ENCODE assay signal across 8 cellular contexts in the genomic region with DNA sequence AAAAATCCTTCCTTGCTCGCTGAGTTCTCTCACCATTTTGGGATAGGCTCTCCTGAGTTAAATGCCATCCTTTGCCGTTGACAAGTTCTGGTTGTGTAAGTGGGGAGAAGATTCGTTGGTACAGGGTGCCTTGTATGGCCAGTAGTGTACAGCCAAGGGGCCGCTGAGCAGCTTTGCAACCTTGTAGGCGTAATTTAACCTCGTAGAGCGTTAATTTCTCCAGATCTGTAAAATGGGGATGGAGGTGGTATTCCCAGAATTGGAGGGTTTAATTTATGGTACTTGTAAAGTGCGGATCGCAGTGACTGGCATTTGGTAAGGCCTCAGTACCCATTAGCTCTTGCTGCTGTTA. TPM values are rescaled to one million over a fixed set of nuclear protein-coding genes. Genes with fewer than 3 reads are reported as not detected.
DNase-seq lines count a peak whose midpoint lies in the region; ATAC-seq and TF ChIP-seq lines count a peak whose summit lies in the region.

No MANE protein-coding gene starts in this region.

- H3K36me3 Mint-ChIP-seq in CD14-positive monocyte = peaks cover 14 to 17% of the 10 kb centered on the region in 2 donors
- H3K36me3 Mint-ChIP-seq in central memory CD8-positive, alpha-beta T cell (ENCODE audit: insufficient read depth) = peaks cover 26% of the 10 kb centered on the region
- H3K36me3 Mint-ChIP-seq in nephron (ENCODE audit: low read depth) = no peaks in the 10 kb centered on the region

- H3K27ac ChIP-seq in HUES6 (ENCODE audit: low read depth, low read length) = no peak overlapping the region

- H3K27ac Mint-ChIP-seq in CD14-positive monocyte = peak overlapping the region; percentile 91 to 97 (median 96)
- H3K27ac Mint-ChIP-seq in central memory CD8-positive, alpha-beta T cell (ENCODE audit: low read depth) = peak overlapping the region; percentile 91
- H3K27ac Mint-ChIP-seq in nephron = no peak overlapping the region

- H3K27me3 Mint-ChIP-seq in CD14-positive monocyte (ENCODE audit: low read depth in 3 of 3) = peaks cover 0 to 2% (median 2%) of the 10 kb centered on the region in 3 donors
- no peaks in the 10 kb centered on the region for H3K27me3 Mint-ChIP-seq in central memory CD8-positive, alpha-beta T cell
- H3K27me3 Mint-ChIP-seq in nephron (ENCODE audit: low read depth) = peaks cover 73% of the 10 kb centered on the region

- H3K27me3 ChIP-seq in HUES6 (ENCODE audit: control insufficient read depth, insufficient read depth, low read length) = peaks cover 57% of the 10 kb centered on the region

- H3K9me3 ChIP-seq in HUES6 (ENCODE audit: control insufficient read depth, insufficient read depth, low read depth, low read length) = no peaks in the 10 kb centered on the region

- no peak for TF ChIP-seq CTCF in CD14-positive monocyte (IDR thresholded peaks at IDR 0.05)
- no peak for TF ChIP-seq CTCF in nephron (IDR thresholded peaks at IDR 0.05; ENCODE audit: unreplicated experiment in 3 of 3)

- no peak for DNase-seq in CD14-positive monocyte (ENCODE audit: low spot score)
- DNase-seq in central memory CD8-positive, alpha-beta T cell (ENCODE audit: low spot score in 2 of 2) = no peak
- no peak for DNase-seq in effector CD8-positive, alpha-beta T cell (lab: John Stamatoyannopoulos, UW)

- intact Hi-C loops in CD14-positive monocyte (cut with micrococcal nuclease) = loop anchor here in 1 of 2 donors (5.0 kb wide), 1 partner anchor 45 kb away; a partner anchor contains a TSS

- H3K9me3 Mint-ChIP-seq in CD14-positive monocyte (peaks cover 0 to 2% (median 0%) of the 10 kb centered on the region in 7 donors), nephron (no peaks in the 10 kb centered on the region)
- no peaks in the 10 kb centered on the region for H3K9me3 Mint-ChIP-seq in central memory CD8-positive, alpha-beta T cell

- H3K4me3 Mint-ChIP-seq in CD14-positive monocyte = peak overlapping the region; percentile 77 to 87
- H3K4me3 Mint-ChIP-seq in central memory CD8-positive, alpha-beta T cell = peak overlapping the region; percentile 99
- peak overlapping the region; percentile 79 to 81 (median 81) for H3K4me3 Mint-ChIP-seq in nephron

- peaks cover 66% of the 10 kb centered on the region for H3K4me1 Mint-ChIP-seq in CD14-positive monocyte
- H3K4me1 Mint-ChIP-seq in central memory CD8-positive, alpha-beta T cell = peaks cover 63% of the 10 kb centered on the region
- H3K4me1 Mint-ChIP-seq in nephron = peaks cover 11% of the 10 kb centered on the region

- H3K9ac ChIP-seq in HUES6 (ENCODE audit: low read length) = peak overlapping the region; percentile 77

- H3K4me1 ChIP-seq in HUES6 (ENCODE audit: control insufficient read depth, insufficient read depth, low read length) = peaks cover 54% of the 10 kb centered on the region

- H3K4me3 ChIP-seq in HUES6 (ENCODE audit: low read depth, low read length) = peak overlapping the region; percentile 70

- H3K36me3 ChIP-seq in HUES6 (ENCODE audit: control insufficient read depth, insufficient read depth, low read length) = no peaks in the 10 kb centered on the region

- ATAC-seq in central memory CD8-positive, alpha-beta T cell (replicated peaks; ENCODE audit: extremely low read depth, poor library complexity, severe bottlenecking) = no peak
- ATAC-seq in GM19023 (IDR thresholded peaks at IDR 0.05; ENCODE audit: unreplicated experiment) (no peak), HG03280 (IDR thresholded peaks at IDR 0.05; ENCODE audit: unreplicated experiment) (no peak), GM18498 (IDR thresholded peaks at IDR 0.05; ENCODE audit: unreplicated experiment) (no peak)

RNA-seq across cellular contexts. Expression of a gene that starts 1.4 kb away (rescaled TPM):
- polyA plus RNA-seq in CD14-positive monocyte = 10 to 100 TPM; 15.5 to 19.2 TPM

RNA-seq across cellular contexts. Expression of a gene that starts 1.7 kb away (rescaled TPM):
- polyA plus RNA-seq in CD14-positive monocyte = 10 to 100 TPM; 12.3 to 14.0 TPM

RNA-seq across cellular contexts. Expression of a gene that starts 44.8 kb away (rescaled TPM):
- polyA plus RNA-seq in CD14-positive monocyte = 10 to 100 TPM; 67.2 to 67.6 TPM

Comparison
In these comparisons a context has a peak if more than half of its experiments do, and no peak if none do; other contexts are left out.
1. H3K27ac Mint-ChIP-seq: peak in CD14-positive monocyte (7 of 7) and central memory CD8-positive, alpha-beta T cell (single experiment); none in nephron (0 of 3).
2. Peak in every context shown above with its lines, with median percentiles within 50 percentile points of each other: H3K4me3 Mint-ChIP-seq.